8 cellular contexts compared by ENCODE assay signal in the genomic region with DNA sequence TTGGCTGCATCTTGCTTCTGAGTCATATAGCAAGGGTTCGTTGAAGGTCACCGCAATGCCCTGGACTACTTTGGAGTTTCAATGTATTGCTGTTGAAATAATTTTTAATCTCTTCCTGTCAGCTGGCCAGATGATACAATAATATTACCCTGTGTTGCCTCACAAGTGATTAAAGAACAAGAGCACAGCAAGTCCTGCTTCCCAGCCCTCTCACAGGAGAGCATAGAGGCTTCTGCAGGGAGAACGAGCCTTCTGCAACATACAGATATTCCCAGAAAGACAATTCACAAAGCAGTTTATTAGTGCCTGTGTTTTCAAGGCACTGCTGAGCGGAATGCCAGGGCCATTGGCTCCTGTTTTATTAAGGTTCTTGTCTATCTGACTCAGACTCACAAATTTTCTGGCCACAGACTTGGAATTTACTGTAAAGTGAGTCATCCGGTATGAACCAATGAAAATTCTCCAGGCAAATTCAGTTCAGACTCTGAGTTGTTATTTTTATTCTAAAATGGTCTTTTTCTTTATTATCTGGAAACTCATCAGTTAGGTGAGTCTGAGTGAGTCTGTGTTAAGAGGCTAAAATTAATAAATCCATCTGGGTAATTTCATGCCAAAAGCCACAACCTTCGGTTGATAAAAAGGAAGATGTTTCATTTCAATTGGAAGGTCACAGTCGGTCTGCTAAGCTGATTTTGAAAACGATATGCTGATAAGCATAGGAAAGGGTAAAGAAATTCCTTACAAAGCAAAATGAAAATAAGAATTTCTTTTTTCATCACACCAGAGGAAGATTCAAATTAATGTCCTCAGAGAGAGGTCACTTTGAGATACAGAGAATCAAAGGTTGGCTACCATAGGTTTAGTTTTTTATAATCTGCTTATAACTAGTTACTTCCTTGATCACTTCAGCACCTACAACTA.
DNase-seq lines count a peak whose midpoint lies in the region; ATAC-seq, FAIRE-seq and TF ChIP-seq lines count a peak whose summit lies in the region.

No MANE protein-coding gene starts in this region.

- peaks cover 38% of the 10 kb centered on the region for H3K4me1 ChIP-seq in A673 (ENCODE audit: insufficient read depth, low read length, poor library complexity, severe bottlenecking)
- peaks cover 4 to 76% of the 10 kb centered on the region in 2 experiments; a peak in 4 of 5 replicates for H3K4me1 ChIP-seq in K562 (replicated peaks in 1 of 2; ENCODE audit: control insufficient read depth in 2 of 2, insufficient read depth in 2 of 2, low read length in 2 of 2)
- H3K4me1 ChIP-seq in transverse colon: peaks cover 0 to 21% (median 7%) of the 10 kb centered on the region in 4 donors

- no peaks in the 10 kb centered on the region for H3K27me3 ChIP-seq in A673 (replicated peaks; ENCODE audit: insufficient read depth, low read depth, low read length, poor library complexity)
- H3K27me3 ChIP-seq in K562 (ENCODE audit: control insufficient read depth in 2 of 2, insufficient read depth in 2 of 2, low read length in 2 of 2): no peaks in the 10 kb centered on the region
- no peaks in the 10 kb centered on the region for H3K27me3 ChIP-seq in transverse colon

- H3K4me3 ChIP-seq in A673 (ENCODE audit: low read depth, low read length, poor library complexity, severe bottlenecking) (no peak overlapping the region), K562 (peak overlapping the region; percentile 10; the same call in 1 of the 2 replicates), transverse colon (peak overlapping the region in 1 of 4 donors; percentile 26)

- H3K79me2 ChIP-seq in K562 (ENCODE audit: control insufficient read depth, insufficient read depth, low read length): no peaks in the 10 kb centered on the region

- 1% methylated on average over 8 of the region's 8 CpGs for WGBS in K562 (ENCODE audit: insufficient coverage, low coverage, missing lambda C conversion rate)
- 56 to 64% methylated on average over 7 to 8 of the region's 8 CpGs for WGBS in transverse colon (ENCODE audit: low coverage in 1 of 2), 2 donors

- TF ChIP-seq POLR2A in K562 (conservative IDR thresholded peaks at IDR 0.05) (no peak; the same call in 1 of the 2 replicates), transverse colon (IDR thresholded peaks at IDR 0.05) (no peak)

- no peaks in the 10 kb centered on the region for H4K20me1 ChIP-seq in K562 (replicated peaks; ENCODE audit: control insufficient read depth, insufficient read depth, low read length)

- H3K9ac ChIP-seq in K562 (ENCODE audit: insufficient read depth in 1 of 2, low read depth in 2 of 2, low read length in 2 of 2): peak overlapping the region in 1 of 2 experiments; percentile 86; a peak in 3 of 4 replicates

- H3K27ac ChIP-seq in A673 (ENCODE audit: low read depth, low read length, poor library complexity, severe bottlenecking) (peak overlapping the region; percentile 73), K562 (ENCODE audit: extremely low read depth, low read depth, low read length) (peak overlapping the region; percentile 96), transverse colon (peak overlapping the region; percentile 69 to 79 (median 76))

- H3K36me3 ChIP-seq in A673 (ENCODE audit: insufficient read depth, low read length, poor library complexity, severe bottlenecking) (no peaks in the 10 kb centered on the region), K562 (ENCODE audit: control insufficient read depth, insufficient read depth, low read length) (no peaks in the 10 kb centered on the region), transverse colon (no peaks in the 10 kb centered on the region)

- no peaks in the 10 kb centered on the region for H3K9me3 ChIP-seq in A673 (ENCODE audit: low read depth, low read length, poor library complexity, severe bottlenecking)
- no peaks in the 10 kb centered on the region for H3K9me3 ChIP-seq in K562 (replicated peaks; ENCODE audit: control insufficient read depth, insufficient read depth, low read depth, low read length)
- H3K9me3 ChIP-seq in transverse colon: no peaks in the 10 kb centered on the region

- intact Hi-C loops in A673 (cut with micrococcal nuclease; ENCODE audit: unreplicated experiment): no loop called here
- intact Hi-C loops in K562 (cut with micrococcal nuclease): loop anchor here (1.0 to 5.0 kb wide), 4 partner anchors 28 to 287 kb away; no protein-coding TSS in a partner anchor
- intact Hi-C loops in left colon (cut with DNase I, micrococcal nuclease): no loop called here
- intact Hi-C loops in transverse colon (cut with DNase I; ENCODE audit: low total_unique reads): no loop called here

- TF ChIP-seq CTCF in A673 (conservative IDR thresholded peaks at IDR 0.05; ENCODE audit: low read depth, low read length) (no peak), K562 (IDR thresholded peaks at IDR 0.05 in 2 of 3, conservative IDR thresholded peaks at IDR 0.05 in 1 of 3; ENCODE audit: insufficient read depth in 2 of 3, low read depth in 1 of 3, low read length in 3 of 3) (no peak), transverse colon (IDR thresholded peaks at IDR 0.05) (no peak)

- ATAC-seq in K562 (peak; percentile 70), left colon (peak; percentile 26), GM18867 (IDR thresholded peaks at IDR 0.05; ENCODE audit: unreplicated experiment) (no peak), GM21447 (IDR thresholded peaks at IDR 0.05; ENCODE audit: unreplicated experiment) (no peak), GM18498 (IDR thresholded peaks at IDR 0.05; ENCODE audit: unreplicated experiment) (no peak)

- DNase-seq in A673 (ENCODE audit: low spot score) (peak; percentile 75), K562 (ENCODE audit: extremely low read depth in 1 of 4, low spot score in 3 of 4) (peak; percentile 64 to 85 (median 68)), left colon (no peak), transverse colon (no peak)

- no peak for TF ChIP-seq RAD21 in Ishikawa (IDR thresholded peaks at IDR 0.05; ENCODE audit: low read depth)
- TF ChIP-seq RAD21 in K562 (CRISPR knock-in tag; conservative IDR thresholded peaks at IDR 0.05 in 1 of 2, IDR thresholded peaks at IDR 0.05 in 1 of 2): peak in 1 of 2 experiments; percentile 10; a peak in 2 of 4 replicates

- CTCF ChIA-PET in A673 (lab: Charles Lee) (no interaction called here), K562 (lab: Yijun Ruan, JAX; ENCODE audit: low intra/inter-chr PET ratio) (no interaction called here)

- in situ Hi-C loops in K562 (cut with MboI): no loop called here
- in situ Hi-C loops in transverse colon (cut with MboI; ENCODE audit: low pct_ligation_motif_present in 1 of 4, low pct_unique_long_range_greater_than_20kb in 1 of 4, low sequenced_read_pairs in 3 of 4): no loop called here

- peak overlapping the region; percentile 95 for H2AFZ ChIP-seq in K562 (ENCODE audit: low read depth, low read length)

- H3K9me1 ChIP-seq in K562 (ENCODE audit: control insufficient read depth, insufficient read depth, low read length): no peaks in the 10 kb centered on the region

- peak overlapping the region; percentile 81 for H3K4me2 ChIP-seq in K562 (ENCODE audit: insufficient read depth, low read length)

- FAIRE-seq in K562 (lab: Jason Lieb, UNC): peak; percentile 75

- no TSS peak for BruUV-seq in A673 (replicated peaks; lab: Mats Ljungman, UMichigan)
- TSS peak; percentile 68 for BruUV-seq in K562 (replicated peaks; lab: Mats Ljungman, UMichigan)

- TF ChIP-seq EP300 in Ishikawa (IDR thresholded peaks at IDR 0.05; ENCODE audit: borderline replicate concordance): no peak
- peak; percentile 95 for TF ChIP-seq EP300 in K562 (IDR thresholded peaks at IDR 0.05; ENCODE audit: low read length)
- TF ChIP-seq EP300 in transverse colon (IDR thresholded peaks at IDR 0.05; ENCODE audit: low read depth): no peak

- POLR2A ChIA-PET in A673 (lab: Charles Lee; ENCODE audit: low non-redundant PET): no interaction called here
- POLR2A ChIA-PET in K562 (lab: Yijun Ruan, JAX): interaction anchor here (0.6 to 3.5 kb wide), 12 partner anchors 9 to 305 kb away, joined by 3 to 36 read pairs (median 4); a partner anchor contains a TSS

TF ChIP-seq in Ishikawa, 13 proteins besides CTCF, POLR2A, EP300 and RAD21:
- TF ChIP-seq TCF12 (IDR thresholded peaks at IDR 0.05; ENCODE audit: low read depth) (peak; percentile 36; the same call in 1 of the 2 replicates), TEAD4 (IDR thresholded peaks at IDR 0.05) (peak; percentile 66), NFIC (IDR thresholded peaks at IDR 0.05) (no peak)
TF ChIP-seq in Ishikawa: peak in this region for 2.

TF ChIP-seq in K562, 482 proteins besides CTCF, POLR2A, EP300 and RAD21 (continues in another document):
- TF ChIP-seq, protein P1, sequence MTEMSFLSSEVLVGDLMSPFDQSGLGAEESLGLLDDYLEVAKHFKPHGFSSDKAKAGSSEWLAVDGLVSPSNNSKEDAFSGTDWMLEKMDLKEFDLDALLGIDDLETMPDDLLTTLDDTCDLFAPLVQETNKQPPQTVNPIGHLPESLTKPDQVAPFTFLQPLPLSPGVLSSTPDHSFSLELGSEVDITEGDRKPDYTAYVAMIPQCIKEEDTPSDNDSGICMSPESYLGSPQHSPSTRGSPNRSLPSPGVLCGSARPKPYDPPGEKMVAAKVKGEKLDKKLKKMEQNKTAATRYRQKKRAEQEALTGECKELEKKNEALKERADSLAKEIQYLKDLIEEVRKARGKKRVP (CRISPR knock-in tag; IDR thresholded peaks at IDR 0.05): peak; percentile 61; the same call in 1 of the 2 replicates

Comparison
In these comparisons a context has a peak if more than half of its experiments do, and no peak if none do; other contexts are left out.
1. DNase-seq: peak in A673 (single experiment) and K562 (4 of 4); none in left colon (0 of 2) and transverse colon (single experiment).
2. ATAC-seq: peak in K562 (single experiment) and left colon (single experiment); none in GM18867 (single experiment), GM21447 (single experiment) and GM18498 (single experiment).
3. Peak in every context shown above with its lines, with median percentiles within 50 percentile points of each other: H3K27ac ChIP-seq.